Comparison of ENCODE assay signal across 1 cellular context in the genomic region with DNA sequence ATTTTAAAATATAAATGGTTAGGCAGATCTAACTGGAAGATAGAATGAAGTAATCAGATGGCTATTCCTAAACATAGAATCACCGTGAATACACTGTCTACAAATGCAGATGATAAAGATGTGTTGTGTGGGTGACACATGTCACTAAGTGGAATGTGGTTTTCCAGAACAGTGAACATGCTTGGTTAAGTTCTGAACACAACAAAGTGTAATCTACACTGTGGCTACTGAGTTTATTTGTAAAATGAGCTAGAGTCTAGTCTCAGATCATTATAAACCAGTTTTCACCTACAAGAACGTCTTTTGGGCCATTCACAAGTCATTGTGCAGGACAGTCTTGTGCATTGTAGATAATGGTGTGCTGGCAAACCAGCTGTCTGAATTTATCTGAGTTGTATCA.
TF ChIP-seq lines count a peak whose summit lies in the region.

No MANE protein-coding gene starts in this region.

TF ChIP-seq in WTC11, 78 proteins besides CTCF, POLR2A, EP300 and RAD21 (continued from another document):
- TF ChIP-seq, protein P1, sequence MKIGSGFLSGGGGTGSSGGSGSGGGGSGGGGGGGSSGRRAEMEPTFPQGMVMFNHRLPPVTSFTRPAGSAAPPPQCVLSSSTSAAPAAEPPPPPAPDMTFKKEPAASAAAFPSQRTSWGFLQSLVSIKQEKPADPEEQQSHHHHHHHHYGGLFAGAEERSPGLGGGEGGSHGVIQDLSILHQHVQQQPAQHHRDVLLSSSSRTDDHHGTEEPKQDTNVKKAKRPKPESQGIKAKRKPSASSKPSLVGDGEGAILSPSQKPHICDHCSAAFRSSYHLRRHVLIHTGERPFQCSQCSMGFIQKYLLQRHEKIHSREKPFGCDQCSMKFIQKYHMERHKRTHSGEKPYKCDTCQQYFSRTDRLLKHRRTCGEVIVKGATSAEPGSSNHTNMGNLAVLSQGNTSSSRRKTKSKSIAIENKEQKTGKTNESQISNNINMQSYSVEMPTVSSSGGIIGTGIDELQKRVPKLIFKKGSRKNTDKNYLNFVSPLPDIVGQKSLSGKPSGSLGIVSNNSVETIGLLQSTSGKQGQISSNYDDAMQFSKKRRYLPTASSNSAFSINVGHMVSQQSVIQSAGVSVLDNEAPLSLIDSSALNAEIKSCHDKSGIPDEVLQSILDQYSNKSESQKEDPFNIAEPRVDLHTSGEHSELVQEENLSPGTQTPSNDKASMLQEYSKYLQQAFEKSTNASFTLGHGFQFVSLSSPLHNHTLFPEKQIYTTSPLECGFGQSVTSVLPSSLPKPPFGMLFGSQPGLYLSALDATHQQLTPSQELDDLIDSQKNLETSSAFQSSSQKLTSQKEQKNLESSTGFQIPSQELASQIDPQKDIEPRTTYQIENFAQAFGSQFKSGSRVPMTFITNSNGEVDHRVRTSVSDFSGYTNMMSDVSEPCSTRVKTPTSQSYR (CRISPR knock-in tag; IDR thresholded peaks at IDR 0.05): no peak
TF ChIP-seq in WTC11: peak in this region for 0.
